9 cellular contexts compared by ENCODE assay signal in the genomic region with DNA sequence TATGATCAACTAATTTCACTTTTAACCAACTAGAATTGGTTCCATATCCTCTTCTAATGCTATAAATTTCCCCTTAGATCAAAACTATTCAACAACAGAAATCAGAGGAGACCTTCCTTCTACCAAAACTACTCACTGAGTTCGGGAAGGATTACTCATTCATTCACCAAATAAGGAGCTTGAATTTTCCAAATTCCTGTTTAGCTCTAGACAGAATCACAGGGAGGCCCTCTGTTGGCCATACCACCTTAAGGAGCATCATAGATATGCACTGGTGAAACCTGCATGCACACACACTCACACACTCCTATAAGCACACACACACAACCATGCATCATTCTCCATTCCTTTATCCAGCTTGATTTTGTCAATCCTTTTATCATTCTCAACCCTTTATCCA. TPM values are rescaled to one million over a fixed set of nuclear protein-coding genes. Genes with fewer than 3 reads are reported as not detected.
A peak's percentile ranks its signal among the peaks of the same experiment; 100 is the strongest.
DNase-seq lines count a peak whose midpoint lies in the region; ATAC-seq, FAIRE-seq and TF ChIP-seq lines count a peak whose summit lies in the region.
"Had no signal": no experiment of that assay in that cellular context is flagged by ENCODE, and none has a peak within 500 bp of the region (broad histone marks: within the 10 kb centered on the region; RNA-seq: fewer than 3 reads in every experiment).

No MANE protein-coding gene starts in this region.

- H3K4me3 ChIP-seq in epithelial cell of proximal tubule (ENCODE audit: low read depth, low read length), result no peak overlapping the region

- CTCF ChIA-PET in activated CD4-positive, alpha-beta T cell treated with anti-CD3 and anti-CD28 coated beads for 36 hours (lab: Charles Lee), result interaction anchor here (0.6 to 0.7 kb wide), 2 partner anchors 216 to 373 kb away, joined by 3 read pairs; no protein-coding TSS in a partner anchor

- peak; percentile 10 for DNase-seq in activated CD4-positive, alpha-beta T cell treated with anti-CD3 and anti-CD28 coated beads for 36 hours
- no peak for DNase-seq in activated CD4-positive, alpha-beta T cell treated with anti-CD3 and anti-CD28 coated beads for 4 hours
- DNase-seq in RCC 7860 (ENCODE audit: low spot score) (peak; percentile 20), epithelial cell of proximal tubule (ENCODE audit: low read depth) (peak; percentile 20), renal cortical epithelial cell (ENCODE audit: low read depth) (peak; percentile 71), NCI-H146 (lab: John Stamatoyannopoulos, UW) (no peak)
- DNase-seq: AML-193 had no signal

- H3K27ac Mint-ChIP-seq in activated CD4-positive, alpha-beta T cell treated with anti-CD3 and anti-CD28 coated beads for 36 hours, result peak overlapping the region; percentile 58

- FAIRE-seq in RCC 7860 (lab: Jason Lieb, UNC), result no peak

- H3K9me3 Mint-ChIP-seq in activated CD4-positive, alpha-beta T cell treated with anti-CD3 and anti-CD28 coated beads for 36 hours (ENCODE audit: low read depth), result peaks cover 3% of the 10 kb centered on the region

- ATAC-seq in activated CD4-positive, alpha-beta T cell treated with anti-CD3 and anti-CD28 coated beads for 36 hours, result peak; percentile 68
- ATAC-seq in GM21423 (IDR thresholded peaks at IDR 0.05; ENCODE audit: unreplicated experiment) (no peak), HG03469 (IDR thresholded peaks at IDR 0.05; ENCODE audit: unreplicated experiment) (no peak)

- peak; percentile 50 for TF ChIP-seq CTCF in epithelial cell of proximal tubule (conservative IDR thresholded peaks at IDR 0.05; ENCODE audit: low read depth, low read length)

- no peaks in the 10 kb centered on the region for H3K27me3 Mint-ChIP-seq in activated CD4-positive, alpha-beta T cell treated with anti-CD3 and anti-CD28 coated beads for 36 hours

- H3K4me1 Mint-ChIP-seq in activated CD4-positive, alpha-beta T cell treated with anti-CD3 and anti-CD28 coated beads for 36 hours, result peaks cover 54% of the 10 kb centered on the region

- POLR2A ChIA-PET in activated CD4-positive, alpha-beta T cell treated with anti-CD3 and anti-CD28 coated beads for 36 hours (lab: Charles Lee), result interaction anchor here (0.6 kb wide), 1 partner anchor 172 kb away, joined by 7 read pairs; no protein-coding TSS in a partner anchor

- H3K4me3 Mint-ChIP-seq in activated CD4-positive, alpha-beta T cell treated with anti-CD3 and anti-CD28 coated beads for 36 hours, result no peak overlapping the region

- intact Hi-C loops in activated CD4-positive, alpha-beta T cell treated with anti-CD3 and anti-CD28 coated beads for 36 hours (cut with DNase I, micrococcal nuclease), result no loop called here

- H3K36me3 Mint-ChIP-seq in activated CD4-positive, alpha-beta T cell treated with anti-CD3 and anti-CD28 coated beads for 36 hours (ENCODE audit: low read depth), result peaks cover 57% of the 10 kb centered on the region

RNA-seq across cellular contexts. Expression of a gene that starts 49.0 kb away (rescaled TPM):
- total RNA-seq in activated CD4-positive, alpha-beta T cell treated with anti-CD3 and anti-CD28 coated beads for 36 hours, result 10 to 100 TPM; 58.2 to 61.1 TPM
- total RNA-seq in epithelial cell of proximal tubule (44.6 and 54.3 TPM in 2 replicates), renal cortical epithelial cell (94.1 and 111 TPM in 2 replicates)

Comparison
In these comparisons a context has a peak if more than half of its experiments do, and no peak if none do; other contexts are left out.
1. DNase-seq: peak in activated CD4-positive, alpha-beta T cell treated with anti-CD3 and anti-CD28 coated beads for 36 hours (single experiment), RCC 7860 (single experiment), epithelial cell of proximal tubule (single experiment) and renal cortical epithelial cell (single experiment); none in activated CD4-positive, alpha-beta T cell treated with anti-CD3 and anti-CD28 coated beads for 4 hours (0 of 2) and NCI-H146 (single experiment).